Comparison of ENCODE assay signal across 8 cellular contexts in the genomic region with DNA sequence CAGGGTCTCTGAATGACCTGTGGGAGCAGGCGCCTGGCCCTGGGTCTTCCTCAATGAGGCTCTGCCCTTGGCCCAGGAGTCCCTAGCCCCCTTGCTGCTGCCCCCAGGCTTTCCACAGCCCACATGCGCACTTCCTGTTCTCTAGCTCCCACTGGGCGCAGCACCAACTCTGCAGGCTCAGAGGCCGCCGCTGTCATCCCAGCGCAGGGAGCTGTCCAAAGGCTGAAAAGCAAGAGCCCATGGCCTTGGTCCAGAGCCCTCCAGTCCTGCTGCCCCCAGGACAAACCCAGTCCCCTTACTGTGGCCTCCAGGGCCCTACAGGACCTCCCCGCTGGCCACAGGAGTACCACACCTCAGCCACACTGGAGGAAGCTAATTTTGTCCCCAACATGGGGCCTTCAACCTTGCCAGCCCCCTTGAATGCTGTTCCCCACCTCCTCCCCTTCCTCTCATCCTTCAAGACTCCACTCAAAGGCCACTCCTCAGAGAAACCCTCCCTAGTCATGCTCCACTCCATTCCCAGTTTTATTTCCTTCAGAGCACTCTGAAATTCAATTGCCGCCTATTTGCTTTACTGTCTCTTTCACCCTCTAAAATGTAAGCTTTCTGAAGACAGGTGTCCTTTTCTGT. TPM values are rescaled to one million over a fixed set of nuclear protein-coding genes. Genes with fewer than 3 reads are reported as not detected.
DNase-seq lines count a peak whose midpoint lies in the region; ATAC-seq, FAIRE-seq and TF ChIP-seq lines count a peak whose summit lies in the region.

No MANE protein-coding gene starts in this region.

- no peak for FAIRE-seq in small intestine (lab: Jason Lieb, UNC)

- no peaks in the 10 kb centered on the region for H3K27me3 Mint-ChIP-seq in T-helper 17 cell

- ATAC-seq in left cardiac atrium (peak; percentile 77 to 83), GM18907 (IDR thresholded peaks at IDR 0.05; ENCODE audit: unreplicated experiment) (no peak), T-helper 17 cell (no peak)

- H3K4me3 Mint-ChIP-seq in T-helper 17 cell = no peak overlapping the region

- H3K27me3 ChIP-seq in HL-60 (ENCODE audit: insufficient read depth, poor library complexity, severe bottlenecking) = no peaks in the 10 kb centered on the region
- no peaks in the 10 kb centered on the region for H3K27me3 ChIP-seq in small intestine (ENCODE audit: control insufficient read depth in 2 of 2, insufficient read depth in 2 of 2, low read length in 2 of 2)

- intact Hi-C loops in left cardiac atrium (cut with DNase I) = no loop called here

- peak; percentile 52 to 76 for DNase-seq in HL-60 (ENCODE audit: low read depth in 1 of 2, low spot score in 1 of 2)
- DNase-seq in UCSD-AML1 (lab: John Stamatoyannopoulos, UW; ENCODE audit: unreplicated experiment) = peak; percentile 75
- DNase-seq in left cardiac atrium = peak; percentile 66
- DNase-seq in small intestine = peak; percentile 24
- no peak for DNase-seq in NCI-H526 (lab: John Stamatoyannopoulos, UW)
- no peak for DNase-seq in NCI-H1048 (lab: John Stamatoyannopoulos, UW)
- no peak for DNase-seq in T-helper 17 cell

- no peak for TF ChIP-seq CTCF in HL-60 (IDR thresholded peaks at IDR 0.05; ENCODE audit: insufficient read depth, low read length)

- no peak overlapping the region for H3K4me3 ChIP-seq in HL-60 (replicated peaks; ENCODE audit: insufficient read depth, low read length)
- H3K4me3 ChIP-seq in small intestine (ENCODE audit: low read depth in 1 of 2, low read length in 2 of 2) = no peak overlapping the region

- no peaks in the 10 kb centered on the region for H3K36me3 ChIP-seq in small intestine (ENCODE audit: control insufficient read depth in 2 of 2, insufficient read depth in 2 of 2, low read length in 2 of 2)

- 14 to 26% (median 15%) methylated on average over 8 of the region's 8 CpGs for WGBS in small intestine, 3 donors

- H3K27ac ChIP-seq in HL-60 (replicated peaks) = no peak overlapping the region
- no peak overlapping the region for H3K27ac ChIP-seq in small intestine (ENCODE audit: low read depth in 1 of 2, low read length in 1 of 2)

- no peak overlapping the region for H3K27ac Mint-ChIP-seq in T-helper 17 cell

- no peaks in the 10 kb centered on the region for H3K4me1 ChIP-seq in small intestine (ENCODE audit: control insufficient read depth in 2 of 2, insufficient read depth in 1 of 2, low read depth in 1 of 2, low read length in 1 of 2)

- H3K9me3 ChIP-seq in small intestine (ENCODE audit: control insufficient read depth, low read depth) (no peaks in the 10 kb centered on the region), T-helper 17 cell (ENCODE audit: control insufficient read depth, low read length, poor library complexity, severe bottlenecking) (no peaks in the 10 kb centered on the region)

- peaks cover 33% of the 10 kb centered on the region for H3K4me1 Mint-ChIP-seq in T-helper 17 cell

- H3K36me3 Mint-ChIP-seq in T-helper 17 cell (ENCODE audit: low read depth) = peaks cover 14% of the 10 kb centered on the region

RNA-seq across cellular contexts. Expression of a gene that starts 8.0 kb away (rescaled TPM):
- total RNA-seq in left cardiac atrium (1 to 10 TPM; 1.1 to 1.2 TPM), T-helper 17 cell (10 to 100 TPM; 24.5 to 42.7 TPM)
- 1 to 10 TPM in 2 of 3 donors, under 1 TPM in 1; 0.45 to 2.1 (median 1.6) TPM for polyA plus RNA-seq in small intestine

Comparison
In these comparisons a context has a peak if more than half of its experiments do, and no peak if none do; other contexts are left out.
1. DNase-seq: peak in HL-60 (2 of 2), UCSD-AML1 (single experiment), left cardiac atrium (single experiment) and small intestine (single experiment); none in NCI-H526 (0 of 2), NCI-H1048 (single experiment) and T-helper 17 cell (0 of 3).
2. ATAC-seq: peak in left cardiac atrium (2 of 2); none in GM18907 (single experiment) and T-helper 17 cell (single experiment).
3. RNA of a gene that starts 8.0 kb away (total RNA-seq): 24.5 to 42.7 TPM in T-helper 17 cell; 1.1 to 1.2 TPM in left cardiac atrium; every median in the first group is over 10 times any median in the second.